Comparison of ENCODE assay signal across 8 cellular contexts in the genomic region with DNA sequence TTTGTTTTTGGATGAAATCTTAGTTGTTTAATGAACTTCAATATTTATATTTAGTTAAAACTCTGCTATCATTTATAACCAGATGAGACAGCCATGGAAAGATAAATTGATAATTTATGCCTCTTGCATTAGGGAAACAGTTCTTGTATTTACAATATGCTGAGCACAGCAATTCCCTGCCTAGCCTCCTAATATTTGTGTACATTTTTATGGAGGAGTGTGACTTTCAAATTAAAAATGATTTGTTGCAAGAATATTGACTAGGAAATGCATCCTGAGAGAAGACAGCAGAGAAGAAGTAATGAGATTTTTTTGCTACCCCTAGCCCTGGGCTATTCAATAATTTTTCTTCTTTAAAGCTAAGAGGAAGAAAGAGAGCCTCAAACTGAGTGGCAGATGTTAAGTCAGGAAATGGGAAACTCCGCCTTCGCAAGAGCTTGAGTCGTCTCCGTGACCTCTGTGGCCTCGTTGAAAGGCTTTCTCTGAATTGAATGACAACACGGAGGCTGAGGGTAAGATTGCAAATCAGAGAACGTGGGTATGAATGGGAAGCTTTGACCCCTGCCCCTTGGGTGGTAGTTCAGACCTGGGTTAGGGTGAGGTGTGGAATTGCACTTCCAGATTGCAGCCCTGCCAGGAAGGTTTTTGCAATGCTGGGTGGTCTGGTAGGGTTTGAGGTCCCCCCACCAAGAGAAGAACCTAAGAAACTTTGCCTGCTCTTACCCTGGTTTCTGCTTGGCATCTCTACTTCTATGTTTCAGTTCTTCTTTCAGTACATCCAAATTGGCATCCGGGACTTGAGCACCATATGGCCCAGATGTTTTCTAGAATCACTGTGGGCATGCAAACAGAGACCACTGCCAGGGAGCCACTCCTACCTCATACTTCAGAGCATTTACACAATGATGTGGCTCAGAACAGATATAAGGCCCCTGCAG.
DNase-seq lines count a peak whose midpoint lies in the region; ATAC-seq, FAIRE-seq and TF ChIP-seq lines count a peak whose summit lies in the region.

No MANE protein-coding gene starts in this region.

- H3K36me3 ChIP-seq in sigmoid colon: no peaks in the 10 kb centered on the region

- no peaks in the 10 kb centered on the region for H3K27me3 Mint-ChIP-seq in activated naive CD4-positive, alpha-beta T cell treated with anti-CD3 and anti-CD28 coated beads, Interleukin-2, amount 50 U/mL, for 24 hours

- TF ChIP-seq POLR2A in sigmoid colon (IDR thresholded peaks at IDR 0.05): no peak

- 18 to 39% methylated on average over 8 of the region's 8 CpGs for WGBS in sigmoid colon, 2 donors

- H3K9me3 ChIP-seq in sigmoid colon: no peaks in the 10 kb centered on the region

- no peak overlapping the region for H3K4me3 ChIP-seq in sigmoid colon

- H3K4me1 Mint-ChIP-seq in activated naive CD4-positive, alpha-beta T cell treated with anti-CD3 and anti-CD28 coated beads, Interleukin-2, amount 50 U/mL, for 24 hours: peaks cover 21% of the 10 kb centered on the region

- no peaks in the 10 kb centered on the region for H3K4me1 ChIP-seq in sigmoid colon

- H3K27ac ChIP-seq in sigmoid colon: no peak overlapping the region

- no peaks in the 10 kb centered on the region for H3K27me3 ChIP-seq in sigmoid colon

- TF ChIP-seq CTCF in sigmoid colon (IDR thresholded peaks at IDR 0.05): no peak

- no peaks in the 10 kb centered on the region for H3K36me3 Mint-ChIP-seq in activated naive CD4-positive, alpha-beta T cell treated with anti-CD3 and anti-CD28 coated beads, Interleukin-2, amount 50 U/mL, for 24 hours

- H3K27ac Mint-ChIP-seq in activated naive CD4-positive, alpha-beta T cell treated with anti-CD3 and anti-CD28 coated beads, Interleukin-2, amount 50 U/mL, for 24 hours: no peak overlapping the region

- FAIRE-seq in endometrium (lab: Jason Lieb, UNC): peak; percentile 72

- peak; percentile 89 for ATAC-seq in HG02884 (IDR thresholded peaks at IDR 0.05; ENCODE audit: unreplicated experiment)

- H3K4me3 Mint-ChIP-seq in activated naive CD4-positive, alpha-beta T cell treated with anti-CD3 and anti-CD28 coated beads, Interleukin-2, amount 50 U/mL, for 24 hours: peak overlapping the region; percentile 30

- no peak for TF ChIP-seq EP300 in sigmoid colon (IDR thresholded peaks at IDR 0.05)

- DNase-seq in activated naive CD4-positive, alpha-beta T cell treated with Interleukin-2 at 50 U/mL for 16 hours: no peak
- DNase-seq in NCI-H2227 treated with DMSO at 0.1 percent for 48 hours (lab: John Stamatoyannopoulos, UW): peak; percentile 22
- DNase-seq in NCI-H187 (lab: John Stamatoyannopoulos, UW): no peak
- no peak for DNase-seq in sigmoid colon
- DNase-seq in NCI-H2107 (lab: John Stamatoyannopoulos, UW): no peak

- intact Hi-C loops in sigmoid colon (cut with DNase I): no loop called here

- H3K9me3 Mint-ChIP-seq in activated naive CD4-positive, alpha-beta T cell treated with anti-CD3 and anti-CD28 coated beads, Interleukin-2, amount 50 U/mL, for 24 hours: no peaks in the 10 kb centered on the region
